ENCODE assay signal across 15 cellular contexts in the genomic region with DNA sequence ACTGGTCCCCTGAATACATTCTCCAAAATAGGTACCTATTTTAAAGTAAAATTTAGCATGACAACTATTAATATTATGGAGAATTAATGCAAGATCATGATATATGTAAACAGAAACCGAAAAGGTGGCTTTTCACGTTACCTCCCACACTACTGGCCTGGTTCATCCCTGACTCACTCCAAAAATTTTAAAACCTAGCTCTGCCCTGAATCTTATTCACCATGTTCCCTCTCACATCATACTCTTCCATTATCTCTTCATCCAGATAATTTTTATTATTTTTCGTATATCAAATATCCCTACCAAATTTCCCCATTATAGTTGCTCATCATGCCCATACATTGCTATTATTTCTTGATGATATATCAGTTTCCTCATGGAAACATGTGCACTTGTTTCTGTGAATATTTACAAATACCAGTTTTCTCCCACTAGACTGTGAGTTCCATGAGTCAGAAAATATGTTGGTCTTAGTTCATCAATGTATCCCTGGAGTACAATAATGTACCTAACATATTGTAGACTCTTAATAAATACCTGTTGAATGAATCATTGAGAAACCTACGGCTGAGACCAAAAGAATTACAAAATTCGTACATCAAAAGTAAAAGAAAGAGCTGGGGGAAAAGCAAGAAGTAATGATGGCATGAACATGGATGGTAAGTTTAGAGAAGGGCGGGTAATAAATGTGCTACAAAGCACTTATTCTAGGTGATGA.
DNase-seq lines count a peak whose midpoint lies in the region; ATAC-seq, FAIRE-seq and TF ChIP-seq lines count a peak whose summit lies in the region.
"Had no signal": no experiment of that assay in that cellular context is flagged by ENCODE, and none has a peak within 500 bp of the region (broad histone marks: within the 10 kb centered on the region; RNA-seq: fewer than 3 reads in every experiment).

No MANE protein-coding gene starts in this region.

- H3K4me3 ChIP-seq in HCT116 (replicated peaks in 1 of 2; ENCODE audit: low read depth in 1 of 2, low read length in 2 of 2) (no peak overlapping the region), bronchial epithelial cell (ENCODE audit: low read depth, low read length) (no peak overlapping the region), retinal pigment epithelial cell (ENCODE audit: low read length) (no peak overlapping the region)
- H3K4me3 ChIP-seq: K562 had no signal

- no peak for FAIRE-seq in bronchial epithelial cell (lab: Jason Lieb, UNC)
- FAIRE-seq: K562 had no signal

- H3K9ac ChIP-seq in HCT116 (ENCODE audit: low read length): no peak overlapping the region

- BruUV-seq in HCT116 (replicated peaks; lab: Mats Ljungman, UMichigan): no TSS peak

- no peaks in the 10 kb centered on the region for H3K79me2 ChIP-seq in HCT116 (ENCODE audit: insufficient read depth, low read length)

- TF ChIP-seq POLR2A in HCT116 (IDR thresholded peaks at IDR 0.05; ENCODE audit: borderline replicate concordance, extremely low read depth, insufficient read depth, insufficient read length): no peak

- no peak overlapping the region for H3K27ac ChIP-seq in HCT116 (ENCODE audit: low read depth, low read length)

- RAD21 ChIA-PET in HCT116 (lab: Charles Lee; ENCODE audit: low non-redundant PET in 1 of 2, low total read pairs in 2 of 2, uncharacterized antibody in 2 of 2, unreplicated experiment in 2 of 2): no interaction called here

- intact Hi-C loops in HCT116 (cut with micrococcal nuclease): no loop called here

- POLR2A ChIA-PET in HCT116 (lab: Charles Lee): no interaction called here

- DNase-seq in HCT116 (ENCODE audit: low read depth, low spot score) (peak; percentile 15), NCI-H226 (peak; percentile 54), bronchial epithelial cell (ENCODE audit: low read depth) (peak; percentile 85), retinal pigment epithelial cell (ENCODE audit: low read depth) (peak; percentile 33), pons (ENCODE audit: low spot score) (no peak), GDM1 (lab: John Stamatoyannopoulos, UW) (no peak), AG20443 (ENCODE audit: low spot score) (no peak)
- DNase-seq: BE2C; CD4-positive, alpha-beta memory T cell; H9; NCI-H1092 treated with DMSO at 0.1 percent for 48 hours; NCI-H1694 treated with DMSO at 0.1 percent for 48 hours; NCI-H446; SHP77 had no signal

- peak; percentile 26; the same call in 1 of the 2 replicates for ATAC-seq in HCT116
- ATAC-seq: K562 had no signal

- CTCF ChIA-PET in HCT116 (lab: Charles Lee): interaction anchor here (1.4 kb wide), 1 partner anchor 15 kb away, joined by 3 read pairs; no protein-coding TSS in a partner anchor

- TF ChIP-seq CTCF in HCT116 (IDR thresholded peaks at IDR 0.05 in 2 of 3, conservative IDR thresholded peaks at IDR 0.05 in 1 of 3; ENCODE audit: borderline replicate concordance in 1 of 3, insufficient read depth in 1 of 3, low read depth in 2 of 3, low read length in 2 of 3): no peak
- TF ChIP-seq CTCF in bronchial epithelial cell (IDR thresholded peaks at IDR 0.05; ENCODE audit: insufficient read depth, low read length, severe bottlenecking): no peak
- no peak for TF ChIP-seq CTCF in retinal pigment epithelial cell (conservative IDR thresholded peaks at IDR 0.05; ENCODE audit: low read depth, low read length)

- peaks cover 0 to 33% of the 10 kb centered on the region in 2 experiments; a peak in 2 of 4 replicates for H3K4me1 ChIP-seq in HCT116 (ENCODE audit: control insufficient read depth in 1 of 2, insufficient read depth in 2 of 2, low read length in 2 of 2)
- H3K4me1 ChIP-seq: BE2C had no signal

- H3K27me3 ChIP-seq in HCT116 (ENCODE audit: insufficient read depth, low read length): no peaks in the 10 kb centered on the region
- no peaks in the 10 kb centered on the region for H3K27me3 ChIP-seq in bronchial epithelial cell (ENCODE audit: control insufficient read depth, insufficient read depth, low read length)
- H3K27me3 ChIP-seq: BE2C had no signal

- H4K20me1 ChIP-seq in HCT116 (ENCODE audit: insufficient read depth): no peaks in the 10 kb centered on the region

- no peaks in the 10 kb centered on the region for H3K9me3 ChIP-seq in HCT116 (ENCODE audit: control insufficient read depth in 1 of 2, insufficient read depth in 1 of 2, low read depth in 1 of 2, low read length in 2 of 2)
- H3K9me3 ChIP-seq: BE2C had no signal

- peak overlapping the region; percentile 77 for H2AFZ ChIP-seq in HCT116 (ENCODE audit: low read depth, low read length, poor library complexity, severe bottlenecking)

- no peaks in the 10 kb centered on the region for H3K9me2 ChIP-seq in HCT116 (ENCODE audit: insufficient read depth)

- H3K36me3 ChIP-seq in HCT116 (ENCODE audit: control insufficient read depth in 1 of 2, insufficient read depth in 2 of 2, low read length in 2 of 2) (no peaks in the 10 kb centered on the region), bronchial epithelial cell (ENCODE audit: control insufficient read depth, insufficient read depth, low read length) (no peaks in the 10 kb centered on the region)
- H3K36me3 ChIP-seq: BE2C had no signal

- H3K4me2 ChIP-seq in HCT116 (ENCODE audit: low read length): peak overlapping the region; percentile 35; the same call in 1 of the 2 replicates

- TF ChIP-seq RAD21 in HCT116 (IDR thresholded peaks at IDR 0.05; ENCODE audit: low read depth): no peak

TF ChIP-seq in HCT116, 20 proteins besides CTCF, POLR2A, EP300 and RAD21:
- TF ChIP-seq JUND (IDR thresholded peaks at IDR 0.05): 0 out of 2 replicates have a peak, but pooled peaks have one; percentile 16
- no peak for TF ChIP-seq ZBTB33 (IDR thresholded peaks at IDR 0.05; ENCODE audit: extremely low read depth, insufficient replicate concordance, low read length)
- TF ChIP-seq SP1 (IDR thresholded peaks at IDR 0.05; ENCODE audit: low read depth): peak; percentile 17; the same call in 1 of the 2 replicates
- no peak for TF ChIP-seq ZNF274 (IDR thresholded peaks at IDR 0.05; ENCODE audit: low read depth, low read length)
- TF ChIP-seq CEBPB (IDR thresholded peaks at IDR 0.05; ENCODE audit: low read depth): peak; percentile 45; the same call in 1 of the 2 replicates
- TF ChIP-seq FOSL1 (IDR thresholded peaks at IDR 0.05; ENCODE audit: low read depth): peak; percentile 35; the same call in 1 of the 2 replicates
TF ChIP-seq in HCT116: peak in this region for 4.

Comparison
In these comparisons a context has a peak if more than half of its experiments do, and no peak if none do; other contexts are left out.
1. DNase-seq: peak in HCT116 (single experiment), NCI-H226 (single experiment), bronchial epithelial cell (single experiment) and retinal pigment epithelial cell (single experiment); none in pons (single experiment), GDM1 (single experiment) and AG20443 (single experiment).